In genomic region chr18:3036108-3036507, GRCh38 we compare ENCODE assay signal across 27 cellular contexts.
"Had no signal": no experiment of that assay in that cellular context is flagged by ENCODE, and none has a peak within 500 bp of the region (broad histone marks: within the 10 kb centered on the region; RNA-seq: fewer than 3 reads in every experiment).

No MANE protein-coding gene starts in this region.

- ATAC-seq: activated naive CD4-positive, alpha-beta T cell treated with anti-CD3 and anti-CD28 coated beads, Interleukin-2, amount 50 U/mL, for 72 hours; body of pancreas; naive thymus-derived CD8-positive, alpha-beta T cell; psoas muscle; stimulated activated naive B cell treated with anti-CD40 and anti-IgM and Interleukin-4, amounts not matched to agents 10 μg/mL and 1 μg/mL and 100 μg/mL, for 72 hours; upper lobe of right lung had no signal

- H3K4me1 ChIP-seq: body of pancreas, colonic mucosa, parathyroid adenoma, psoas muscle, sigmoid colon, thyroid gland had no signal

- H3K9me3 ChIP-seq: body of pancreas, colonic mucosa, psoas muscle, sigmoid colon, stomach, thyroid gland, upper lobe of right lung had no signal

- H3K27ac Mint-ChIP-seq: activated naive CD4-positive, alpha-beta T cell treated with anti-CD3 and anti-CD28 coated beads, Interleukin-2, amount 50 U/mL, for 72 hours; memory B cell; stimulated activated naive B cell treated with anti-CD40 and anti-IgM and Interleukin-4, amounts not matched to agents 10 μg/mL and 1 μg/mL and 100 μg/mL, for 72 hours had no signal

- H3K27ac ChIP-seq: body of pancreas, cardiac muscle cell, colonic mucosa, parathyroid adenoma, psoas muscle, sigmoid colon, thyroid gland, upper lobe of right lung had no signal

- H2AFZ ChIP-seq: parathyroid adenoma had no signal

- H3K79me2 ChIP-seq: parathyroid adenoma had no signal

- H3K36me3 Mint-ChIP-seq: activated naive CD4-positive, alpha-beta T cell treated with anti-CD3 and anti-CD28 coated beads, Interleukin-2, amount 50 U/mL, for 72 hours; immature natural killer cell; memory B cell; naive thymus-derived CD8-positive, alpha-beta T cell; stimulated activated naive B cell treated with anti-CD40 and anti-IgM and Interleukin-4, amounts not matched to agents 10 μg/mL and 1 μg/mL and 100 μg/mL, for 72 hours had no signal

- H3K27me3 Mint-ChIP-seq: memory B cell; naive thymus-derived CD8-positive, alpha-beta T cell; stimulated activated naive B cell treated with anti-CD40 and anti-IgM and Interleukin-4, amounts not matched to agents 10 μg/mL and 1 μg/mL and 100 μg/mL, for 72 hours had no signal

- DNase-seq: activated naive CD4-positive, alpha-beta T cell; activated T-cell treated with anti-CD3 and anti-CD28 coated beads, Interleukin-2, amount 50 U/mL, for 48 hours; body of pancreas; cerebellar nuclear complex; colonic mucosa; effector CD8-positive, alpha-beta T cell; erythroblast; hypothalamus; immature natural killer cell; midbrain; naive thymus-derived CD8-positive, alpha-beta T cell; occipital lobe; psoas muscle; sigmoid colon; small intestine; stimulated activated CD4-positive, alpha-beta T cell treated with anti-CD3 and anti-CD28 coated beads, Interleukin-4, amount 100 ng/mL, for 24 hours; stimulated activated naive B cell treated with anti-CD40 and anti-IgM and Interleukin-4, amounts not matched to agents 10 μg/mL and 1 μg/mL and 100 μg/mL, for 72 hours; stomach; T-helper 2 cell; thyroid gland; upper lobe of right lung had no signal

- H3K4me3 ChIP-seq: body of pancreas, cardiac muscle cell, colonic mucosa, psoas muscle, sigmoid colon, stomach, thyroid gland, upper lobe of right lung had no signal

- H3K9ac ChIP-seq: parathyroid adenoma had no signal

- H3K27me3 ChIP-seq: body of pancreas, cardiac muscle cell, colonic mucosa, sigmoid colon, stomach, thyroid gland, upper lobe of right lung had no signal

- FAIRE-seq: endometrium, small intestine had no signal

- H3K9me3 Mint-ChIP-seq: activated naive CD4-positive, alpha-beta T cell treated with anti-CD3 and anti-CD28 coated beads, Interleukin-2, amount 50 U/mL, for 72 hours; immature natural killer cell; memory B cell; naive thymus-derived CD8-positive, alpha-beta T cell; neural crest cell; stimulated activated naive B cell treated with anti-CD40 and anti-IgM and Interleukin-4, amounts not matched to agents 10 μg/mL and 1 μg/mL and 100 μg/mL, for 72 hours had no signal

- H3K36me3 ChIP-seq: cardiac muscle cell, colonic mucosa, sigmoid colon, stomach, thyroid gland, upper lobe of right lung had no signal

- H3K4me3 Mint-ChIP-seq: immature natural killer cell; memory B cell; naive thymus-derived CD8-positive, alpha-beta T cell; neural crest cell; stimulated activated naive B cell treated with anti-CD40 and anti-IgM and Interleukin-4, amounts not matched to agents 10 μg/mL and 1 μg/mL and 100 μg/mL, for 72 hours had no signal
